22 cellular contexts compared by ENCODE assay signal in the genomic region with DNA sequence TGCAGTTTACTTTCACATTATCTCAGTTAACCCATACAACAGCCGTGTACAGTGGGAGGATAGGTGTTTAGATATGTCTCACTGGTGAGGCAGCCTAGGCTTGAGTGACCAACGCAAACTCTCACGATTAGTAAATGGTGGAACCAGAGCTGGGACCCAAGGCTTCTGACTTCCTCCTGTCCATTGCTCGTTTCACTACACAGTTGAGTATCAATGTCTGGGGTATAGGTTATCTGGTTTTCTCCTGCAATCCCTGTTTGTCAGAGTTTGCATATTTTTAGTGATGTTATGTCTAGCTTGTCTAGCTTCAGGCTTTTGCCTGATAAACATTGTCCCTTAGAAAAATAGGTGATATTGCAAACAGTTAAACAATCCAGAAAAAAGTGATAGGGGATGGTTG.
DNase-seq lines count a peak whose midpoint lies in the region; ATAC-seq and TF ChIP-seq lines count a peak whose summit lies in the region.
"Had no signal": no experiment of that assay in that cellular context is flagged by ENCODE, and none has a peak within 500 bp of the region (broad histone marks: within the 10 kb centered on the region; RNA-seq: fewer than 3 reads in every experiment).

No MANE protein-coding gene starts in this region.

- intact Hi-C loops in activated T-helper 1 cell treated with anti-CD3 and anti-CD28 coated beads, Interleukin-12 subunit alpha, Interleukin-12 subunit beta, Interleukin-2, Interleukin-4 antibody, amounts not matched to agents 30 ng/mL and 10 ng/mL and 1 ng/mL, durations not matched to agents 14 hours and 24 hours and 36 hours (cut with micrococcal nuclease) = no loop called here

- H2AK5ac ChIP-seq in trophoblast cell (ENCODE audit: low read length) = no peak overlapping the region

- H3K4me1 ChIP-seq in trophoblast cell (ENCODE audit: control insufficient read depth in 1 of 2, insufficient read depth in 2 of 2, low read length in 2 of 2) = no peaks in the 10 kb centered on the region
- H3K4me1 ChIP-seq: A549 had no signal

- no peak overlapping the region for H4K12ac ChIP-seq in trophoblast cell (ENCODE audit: low read depth, low read length)

- no peak for TF ChIP-seq CTCF in GM12865 (IDR thresholded peaks at IDR 0.05; ENCODE audit: insufficient read depth, low read depth, low read length, missing control alignments)
- TF ChIP-seq CTCF in HFFc6 (IDR thresholded peaks at IDR 0.05) = no peak

- no peak overlapping the region for H3K18ac ChIP-seq in trophoblast cell (ENCODE audit: low read length)

- no peak overlapping the region for H3K4ac ChIP-seq in trophoblast cell (ENCODE audit: low read depth, low read length)

- no peaks in the 10 kb centered on the region for H3K27me3 Mint-ChIP-seq in activated T-helper 1 cell treated with anti-CD3 and anti-CD28 coated beads, Interleukin-12 subunit alpha, Interleukin-12 subunit beta, Interleukin-2, Interleukin-4 antibody, amounts not matched to agents 30 ng/mL and 10 ng/mL and 1 ng/mL, durations not matched to agents 14 hours and 24 hours and 36 hours (ENCODE audit: insufficient read depth)
- H3K27me3 Mint-ChIP-seq in HFFc6 (ENCODE audit: insufficient read depth) = no peaks in the 10 kb centered on the region
- H3K27me3 Mint-ChIP-seq: B cell, T-cell had no signal

- peaks cover 40% of the 10 kb centered on the region for H3K36me3 Mint-ChIP-seq in activated T-helper 1 cell treated with anti-CD3 and anti-CD28 coated beads, Interleukin-12 subunit alpha, Interleukin-12 subunit beta, Interleukin-2, Interleukin-4 antibody, amounts not matched to agents 30 ng/mL and 10 ng/mL and 1 ng/mL, durations not matched to agents 14 hours and 24 hours and 36 hours (ENCODE audit: low read depth)
- peaks cover 18% of the 10 kb centered on the region; the same call in 1 of the 2 replicates for H3K36me3 Mint-ChIP-seq in HFFc6 (ENCODE audit: low read depth)

- H3K4me3 Mint-ChIP-seq in activated T-helper 1 cell treated with anti-CD3 and anti-CD28 coated beads, Interleukin-12 subunit alpha, Interleukin-12 subunit beta, Interleukin-2, Interleukin-4 antibody, amounts not matched to agents 30 ng/mL and 10 ng/mL and 1 ng/mL, durations not matched to agents 14 hours and 24 hours and 36 hours = no peak overlapping the region
- no peak overlapping the region for H3K4me3 Mint-ChIP-seq in HFFc6
- H3K4me3 Mint-ChIP-seq: B cell, T-cell had no signal

- H2BK5ac ChIP-seq in trophoblast cell (ENCODE audit: low read depth, low read length, poor library complexity) = no peak overlapping the region

- no peak overlapping the region for H3K9ac ChIP-seq in trophoblast cell (ENCODE audit: low read length)
- H3K9ac ChIP-seq: GM23248 had no signal

- H2BK12ac ChIP-seq in trophoblast cell (ENCODE audit: low read length) = no peak overlapping the region

- no peak overlapping the region for H3K14ac ChIP-seq in trophoblast cell (ENCODE audit: low read length)

- peaks cover 2% of the 10 kb centered on the region for H3K9me3 ChIP-seq in trophoblast cell (ENCODE audit: insufficient read depth, low read depth, low read length)
- H3K9me3 ChIP-seq: A549 had no signal

- H2BK120ac ChIP-seq in trophoblast cell (ENCODE audit: insufficient read depth, low read length, poor library complexity) = no peak overlapping the region

- no peak overlapping the region for H3K23ac ChIP-seq in trophoblast cell (ENCODE audit: low read length)

- no peak overlapping the region for H3K4me3 ChIP-seq in GM12865 (ENCODE audit: low read depth, low read length)
- no peak overlapping the region for H3K4me3 ChIP-seq in trophoblast cell (ENCODE audit: low read depth, low read length)
- H3K4me3 ChIP-seq: A549, GM23248 had no signal

- H3K4me2 ChIP-seq in trophoblast cell (ENCODE audit: low read length) = no peak overlapping the region
- H3K4me2 ChIP-seq: A549 had no signal

- no peaks in the 10 kb centered on the region for H3K79me1 ChIP-seq in trophoblast cell (ENCODE audit: low read length)

- no peaks in the 10 kb centered on the region for H3K79me2 ChIP-seq in trophoblast cell (ENCODE audit: control insufficient read depth, insufficient read depth, low read length, poor library complexity)

- H4K8ac ChIP-seq in trophoblast cell (ENCODE audit: low read depth, low read length) = no peak overlapping the region

- peak; percentile 52 for ATAC-seq in GM21529 (IDR thresholded peaks at IDR 0.05; ENCODE audit: unreplicated experiment)
- ATAC-seq: A549, Panc1, SK-N-SH treated with all-trans-retinoic acid at 6 μM for 48 hours, T-cell had no signal

- H3K4me1 Mint-ChIP-seq in activated T-helper 1 cell treated with anti-CD3 and anti-CD28 coated beads, Interleukin-12 subunit alpha, Interleukin-12 subunit beta, Interleukin-2, Interleukin-4 antibody, amounts not matched to agents 30 ng/mL and 10 ng/mL and 1 ng/mL, durations not matched to agents 14 hours and 24 hours and 36 hours (ENCODE audit: low read depth) = peaks cover 20% of the 10 kb centered on the region
- H3K4me1 Mint-ChIP-seq in HFFc6 (ENCODE audit: low read depth) = no peaks in the 10 kb centered on the region; the same call in 1 of the 2 replicates
- H3K4me1 Mint-ChIP-seq: B cell had no signal

- WGBS in trophoblast cell (ENCODE audit: extremely low coverage, insufficient coverage, insufficient read length) = no CpG with 5 or more reads among the region's 4 CpGs

- H3K27me3 ChIP-seq in trophoblast cell (ENCODE audit: insufficient read depth, low read length) = no peaks in the 10 kb centered on the region

- H2AFZ ChIP-seq in trophoblast cell (ENCODE audit: insufficient read depth, low read length, poor library complexity) = no peak overlapping the region
- H2AFZ ChIP-seq: GM23248 had no signal

- H3K27ac ChIP-seq in trophoblast cell (ENCODE audit: low read depth, low read length) = no peak overlapping the region
- H3K27ac ChIP-seq: A549, GM23248 had no signal

- H4K91ac ChIP-seq in trophoblast cell (ENCODE audit: low read depth, low read length) = no peak overlapping the region

- H3K36me3 ChIP-seq in trophoblast cell (ENCODE audit: control insufficient read depth in 1 of 2, insufficient read depth in 2 of 2, low read length in 2 of 2) = peaks cover 10 to 22% of the 10 kb centered on the region in 2 experiments

- no peaks in the 10 kb centered on the region for H3K9me3 Mint-ChIP-seq in activated T-helper 1 cell treated with anti-CD3 and anti-CD28 coated beads, Interleukin-12 subunit alpha, Interleukin-12 subunit beta, Interleukin-2, Interleukin-4 antibody, amounts not matched to agents 30 ng/mL and 10 ng/mL and 1 ng/mL, durations not matched to agents 14 hours and 24 hours and 36 hours
- H3K9me3 Mint-ChIP-seq in HFFc6 = no peaks in the 10 kb centered on the region
- H3K9me3 Mint-ChIP-seq: T-cell had no signal

- H3K27ac Mint-ChIP-seq in activated T-helper 1 cell treated with anti-CD3 and anti-CD28 coated beads, Interleukin-12 subunit alpha, Interleukin-12 subunit beta, Interleukin-2, Interleukin-4 antibody, amounts not matched to agents 30 ng/mL and 10 ng/mL and 1 ng/mL, durations not matched to agents 14 hours and 24 hours and 36 hours = peak overlapping the region; percentile 31
- no peak overlapping the region for H3K27ac Mint-ChIP-seq in HFFc6
- H3K27ac Mint-ChIP-seq: B cell, T-cell had no signal

- DNase-seq in GM12865 (ENCODE audit: low read depth) (peak; percentile 32), trophoblast cell (peak; percentile 70 to 93), HFFc6 (no peak), pons (ENCODE audit: low spot score) (no peak), SKM-1 (lab: John Stamatoyannopoulos, UW; ENCODE audit: unreplicated experiment) (no peak)
- DNase-seq in activated T-helper 1 cell treated with anti-CD3 and anti-CD28 coated beads, Interleukin-12 subunit alpha, Interleukin-12 subunit beta, Interleukin-2, Interleukin-4 antibody, amounts not matched to agents 30 ng/mL and 10 ng/mL and 1 ng/mL, durations not matched to agents 14 hours and 24 hours and 36 hours (ENCODE audit: low spot score) = no peak
- DNase-seq: EL, GF-D8, GM23248, HCEC 1CT, NCI-H1092, NCI-H1436, NCI-H187 treated with DMSO at 0.1 percent for 48 hours, NCI-H510A, NCI-H748 treated with DMSO at 0.1 percent for 48 hours, SIG-M5, T-cell had no signal

Comparison
In these comparisons a context has a peak if more than half of its experiments do, and no peak if none do; other contexts are left out.
1. DNase-seq: peak in GM12865 (single experiment) and trophoblast cell (2 of 2); none in activated T-helper 1 cell treated with anti-CD3 and anti-CD28 coated beads, Interleukin-12 subunit alpha, Interleukin-12 subunit beta, Interleukin-2, Interleukin-4 antibody, amounts not matched to agents 30 ng/mL and 10 ng/mL and 1 ng/mL, durations not matched to agents 14 hours and 24 hours and 36 hours (single experiment), HFFc6 (single experiment), pons (single experiment) and SKM-1 (single experiment).